In genomic region chrX:34943235-34943634, GRCh38 we compare ENCODE assay signal across 12 cellular contexts. TPM values are rescaled to one million over a fixed set of nuclear protein-coding genes. Genes with fewer than 3 reads are reported as not detected.
"Had no signal": no experiment of that assay in that cellular context is flagged by ENCODE, and none has a peak within 500 bp of the region (broad histone marks: within the 10 kb centered on the region; RNA-seq: fewer than 3 reads in every experiment).

No MANE protein-coding gene starts in this region.

- H3K27ac Mint-ChIP-seq: GM23338, H9, HFFc6 had no signal

- H3K36me3 ChIP-seq: HAP-1 had no signal

- H3K4me1 ChIP-seq: HAP-1 had no signal

- H3K4me3 Mint-ChIP-seq: GM23338, H9, HFFc6 had no signal

- H3K4me1 Mint-ChIP-seq: GM23338, H9 had no signal

- H3K9me3 ChIP-seq: HAP-1 had no signal

- H3K4me3 ChIP-seq: GM23248, GM23338, HAP-1 had no signal

- H3K9ac ChIP-seq: GM23248 had no signal

- FAIRE-seq: H1, H54 had no signal

- DNase-seq: GM23248, GOT3, H7, H9, HCEC 1CT, HFFc6 had no signal

- H3K27ac ChIP-seq: GM23248 had no signal

- ATAC-seq: GM23338, HCT116 had no signal

RNA-seq across cellular contexts. Expression of gene FAM47B, which starts 0.6 kb away (rescaled TPM):
- total RNA-seq: GM23248, GM23338, H1, H4, H7, H9, HFFc6 had no signal
- polyA plus RNA-seq: GM23248, GM23338, H1 had no signal
